ENCODE assay signal across 9 cellular contexts in the genomic region with DNA sequence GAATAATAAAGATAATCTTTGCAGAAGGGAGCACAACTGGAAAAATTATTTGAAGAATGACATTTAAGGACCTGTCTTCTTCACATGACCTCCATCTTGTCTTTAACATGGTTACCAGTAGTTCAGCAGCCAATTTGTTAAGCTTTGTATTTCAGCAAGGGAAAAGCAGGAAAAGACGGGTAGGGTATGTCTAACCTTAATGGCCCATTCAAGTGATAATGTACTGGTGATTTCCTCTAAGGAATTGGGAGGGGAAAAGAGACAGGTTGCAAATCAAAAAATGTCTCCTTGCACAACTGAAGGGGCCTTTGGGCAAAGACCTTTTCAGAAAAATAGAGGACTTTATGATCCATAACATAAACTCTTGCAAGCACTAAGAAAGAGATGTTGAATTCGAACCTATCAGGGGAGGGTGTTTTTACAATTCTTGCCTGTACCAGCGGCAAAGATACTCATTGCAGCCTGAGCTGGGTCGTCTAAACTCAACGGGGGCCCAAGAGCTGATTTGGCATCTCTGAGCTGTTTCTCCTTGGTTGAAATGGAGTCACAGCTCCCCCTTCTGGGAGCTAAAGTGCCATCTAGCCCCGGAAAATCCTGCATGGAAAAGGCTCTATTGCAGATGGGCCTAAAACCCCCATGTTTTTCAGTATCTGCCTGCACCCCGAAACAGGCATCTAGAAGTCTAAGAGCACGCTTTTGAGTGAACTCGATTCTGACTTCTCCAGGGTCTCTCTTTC. TPM values are rescaled to one million over a fixed set of nuclear protein-coding genes. Genes with fewer than 3 reads are reported as not detected.
DNase-seq lines count a peak whose midpoint lies in the region; ATAC-seq and TF ChIP-seq lines count a peak whose summit lies in the region.
"Had no signal": no experiment of that assay in that cellular context is flagged by ENCODE, and none has a peak within 500 bp of the region (broad histone marks: within the 10 kb centered on the region; RNA-seq: fewer than 3 reads in every experiment).

No MANE protein-coding gene starts in this region.

- intact Hi-C loops in aorta (cut with DNase I): no loop called here

- peaks cover 9% of the 10 kb centered on the region for H3K9me3 Mint-ChIP-seq in activated T-helper 17 cell treated with anti-CD3 and anti-CD28 coated beads, Interleukin-2, amount 50 U/mL, for 72 hours

- H3K4me1 Mint-ChIP-seq in activated T-helper 17 cell treated with anti-CD3 and anti-CD28 coated beads, Interleukin-2, amount 50 U/mL, for 72 hours: no peaks in the 10 kb centered on the region

- no peak overlapping the region for H3K4me3 Mint-ChIP-seq in activated T-helper 17 cell treated with anti-CD3 and anti-CD28 coated beads, Interleukin-2, amount 50 U/mL, for 72 hours

- peaks cover 19% of the 10 kb centered on the region for H3K27me3 Mint-ChIP-seq in activated T-helper 17 cell treated with anti-CD3 and anti-CD28 coated beads, Interleukin-2, amount 50 U/mL, for 72 hours

- H3K9ac ChIP-seq in liver (ENCODE audit: low read depth in 1 of 2, low read length in 2 of 2): no peak overlapping the region

- TF ChIP-seq CTCF in liver (IDR thresholded peaks at IDR 0.05; ENCODE audit: low read depth, low read length, missing input control): peak; percentile 42

- no peak for ATAC-seq in activated T-helper 17 cell treated with anti-CD3 and anti-CD28 coated beads, Interleukin-2, amount 50 U/mL, for 72 hours (replicated peaks)
- ATAC-seq in aorta (ENCODE audit: low FRiP score): no peak

- WGBS in liver: 11% methylated on average over 9 of the region's 9 CpGs
- 16% methylated on average over 9 of the region's 9 CpGs for WGBS in aorta, 2 donors

- DNase-seq in SHP77 (lab: John Stamatoyannopoulos, UW) (peak; percentile 13 to 45), SHP77 treated with DMSO at 0.1 percent for 48 hours (lab: John Stamatoyannopoulos, UW) (no peak), NCI-H1092 treated with DMSO at 0.1 percent for 48 hours (lab: John Stamatoyannopoulos, UW) (peak; percentile 48), astrocyte of the hippocampus (ENCODE audit: low read depth, low spot score) (peak; percentile 76), aorta (no peak)
- DNase-seq in activated CD4-positive, alpha-beta T cell treated with anti-CD3 and anti-CD28 coated beads, Interleukin-2, amount 50 U/mL, for 4 hours: no peak

- no peak overlapping the region for H3K27ac Mint-ChIP-seq in activated T-helper 17 cell treated with anti-CD3 and anti-CD28 coated beads, Interleukin-2, amount 50 U/mL, for 72 hours

- no peaks in the 10 kb centered on the region for H3K9me3 ChIP-seq in liver (ENCODE audit: control insufficient read depth in 4 of 4, low read length in 3 of 4)
- no peaks in the 10 kb centered on the region for H3K9me3 ChIP-seq in aorta (ENCODE audit: control insufficient read depth, low read length)

- no peak overlapping the region for H3K4me3 ChIP-seq in liver (ENCODE audit: low read depth in 1 of 3, low read length in 3 of 3)
- no peak overlapping the region for H3K4me3 ChIP-seq in aorta (ENCODE audit: low read length in 2 of 2)

- peaks cover 0 to 11% (median 3%) of the 10 kb centered on the region in 4 donors for H3K27me3 ChIP-seq in liver (ENCODE audit: control insufficient read depth in 4 of 4, insufficient read depth in 4 of 4, low read length in 3 of 4)
- H3K27me3 ChIP-seq in aorta (ENCODE audit: control insufficient read depth in 1 of 2, insufficient read depth in 2 of 2, low read length in 1 of 2): no peaks in the 10 kb centered on the region

- H3K27ac ChIP-seq in liver (ENCODE audit: low read depth in 1 of 2, low read length in 2 of 2) (no peak overlapping the region), aorta (ENCODE audit: low read depth in 1 of 2, low read length in 2 of 2) (no peak overlapping the region)

- H3K4me1 ChIP-seq in liver (ENCODE audit: control insufficient read depth in 4 of 4, insufficient read depth in 4 of 4, low read length in 3 of 4) (peaks cover 0 to 5% (median 4%) of the 10 kb centered on the region in 4 donors), aorta (ENCODE audit: control insufficient read depth in 1 of 2, insufficient read depth in 2 of 2, low read length in 2 of 2) (no peaks in the 10 kb centered on the region)

- TF ChIP-seq RAD21 in liver (IDR thresholded peaks at IDR 0.05): peak; percentile 70 to 76

- H3K36me3 ChIP-seq in liver (ENCODE audit: control insufficient read depth in 4 of 4, insufficient read depth in 3 of 4, low read depth in 1 of 4, low read length in 3 of 4) (no peaks in the 10 kb centered on the region), aorta (ENCODE audit: control insufficient read depth in 1 of 2, insufficient read depth in 2 of 2, low read length in 1 of 2) (no peaks in the 10 kb centered on the region)

- H3K36me3 Mint-ChIP-seq in activated T-helper 17 cell treated with anti-CD3 and anti-CD28 coated beads, Interleukin-2, amount 50 U/mL, for 72 hours (ENCODE audit: low read depth): no peaks in the 10 kb centered on the region

TF ChIP-seq in liver, 16 proteins besides CTCF, POLR2A, EP300 and RAD21:
- TF ChIP-seq HNF4G (IDR thresholded peaks at IDR 0.05) (no peak), TAF1 (conservative IDR thresholded peaks at IDR 0.05) (no peak), EGR1 (IDR thresholded peaks at IDR 0.05; ENCODE audit: low read depth in 2 of 2) (no peak), SP1 (IDR thresholded peaks at IDR 0.05) (no peak), NR2F2 (IDR thresholded peaks at IDR 0.05) (no peak), YY1 (IDR thresholded peaks at IDR 0.05) (no peak), FOXA1 (IDR thresholded peaks at IDR 0.05) (no peak), GABPA (IDR thresholded peaks at IDR 0.05 in 1 of 2, conservative IDR thresholded peaks at IDR 0.05 in 1 of 2) (no peak), RXRA (IDR thresholded peaks at IDR 0.05) (no peak), JUND (IDR thresholded peaks at IDR 0.05) (no peak), HNF4A (conservative IDR thresholded peaks at IDR 0.05) (no peak)
- TF ChIP-seq, protein P1, sequence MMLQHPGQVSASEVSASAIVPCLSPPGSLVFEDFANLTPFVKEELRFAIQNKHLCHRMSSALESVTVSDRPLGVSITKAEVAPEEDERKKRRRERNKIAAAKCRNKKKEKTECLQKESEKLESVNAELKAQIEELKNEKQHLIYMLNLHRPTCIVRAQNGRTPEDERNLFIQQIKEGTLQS (IDR thresholded peaks at IDR 0.05): no peak
- TF ChIP-seq, protein P2, sequence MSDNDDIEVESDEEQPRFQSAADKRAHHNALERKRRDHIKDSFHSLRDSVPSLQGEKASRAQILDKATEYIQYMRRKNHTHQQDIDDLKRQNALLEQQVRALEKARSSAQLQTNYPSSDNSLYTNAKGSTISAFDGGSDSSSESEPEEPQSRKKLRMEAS (IDR thresholded peaks at IDR 0.05): no peak
- TF ChIP-seq, protein P3, sequence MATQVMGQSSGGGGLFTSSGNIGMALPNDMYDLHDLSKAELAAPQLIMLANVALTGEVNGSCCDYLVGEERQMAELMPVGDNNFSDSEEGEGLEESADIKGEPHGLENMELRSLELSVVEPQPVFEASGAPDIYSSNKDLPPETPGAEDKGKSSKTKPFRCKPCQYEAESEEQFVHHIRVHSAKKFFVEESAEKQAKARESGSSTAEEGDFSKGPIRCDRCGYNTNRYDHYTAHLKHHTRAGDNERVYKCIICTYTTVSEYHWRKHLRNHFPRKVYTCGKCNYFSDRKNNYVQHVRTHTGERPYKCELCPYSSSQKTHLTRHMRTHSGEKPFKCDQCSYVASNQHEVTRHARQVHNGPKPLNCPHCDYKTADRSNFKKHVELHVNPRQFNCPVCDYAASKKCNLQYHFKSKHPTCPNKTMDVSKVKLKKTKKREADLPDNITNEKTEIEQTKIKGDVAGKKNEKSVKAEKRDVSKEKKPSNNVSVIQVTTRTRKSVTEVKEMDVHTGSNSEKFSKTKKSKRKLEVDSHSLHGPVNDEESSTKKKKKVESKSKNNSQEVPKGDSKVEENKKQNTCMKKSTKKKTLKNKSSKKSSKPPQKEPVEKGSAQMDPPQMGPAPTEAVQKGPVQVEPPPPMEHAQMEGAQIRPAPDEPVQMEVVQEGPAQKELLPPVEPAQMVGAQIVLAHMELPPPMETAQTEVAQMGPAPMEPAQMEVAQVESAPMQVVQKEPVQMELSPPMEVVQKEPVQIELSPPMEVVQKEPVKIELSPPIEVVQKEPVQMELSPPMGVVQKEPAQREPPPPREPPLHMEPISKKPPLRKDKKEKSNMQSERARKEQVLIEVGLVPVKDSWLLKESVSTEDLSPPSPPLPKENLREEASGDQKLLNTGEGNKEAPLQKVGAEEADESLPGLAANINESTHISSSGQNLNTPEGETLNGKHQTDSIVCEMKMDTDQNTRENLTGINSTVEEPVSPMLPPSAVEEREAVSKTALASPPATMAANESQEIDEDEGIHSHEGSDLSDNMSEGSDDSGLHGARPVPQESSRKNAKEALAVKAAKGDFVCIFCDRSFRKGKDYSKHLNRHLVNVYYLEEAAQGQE (IDR thresholded peaks at IDR 0.05): no peak
- TF ChIP-seq, protein P4, sequence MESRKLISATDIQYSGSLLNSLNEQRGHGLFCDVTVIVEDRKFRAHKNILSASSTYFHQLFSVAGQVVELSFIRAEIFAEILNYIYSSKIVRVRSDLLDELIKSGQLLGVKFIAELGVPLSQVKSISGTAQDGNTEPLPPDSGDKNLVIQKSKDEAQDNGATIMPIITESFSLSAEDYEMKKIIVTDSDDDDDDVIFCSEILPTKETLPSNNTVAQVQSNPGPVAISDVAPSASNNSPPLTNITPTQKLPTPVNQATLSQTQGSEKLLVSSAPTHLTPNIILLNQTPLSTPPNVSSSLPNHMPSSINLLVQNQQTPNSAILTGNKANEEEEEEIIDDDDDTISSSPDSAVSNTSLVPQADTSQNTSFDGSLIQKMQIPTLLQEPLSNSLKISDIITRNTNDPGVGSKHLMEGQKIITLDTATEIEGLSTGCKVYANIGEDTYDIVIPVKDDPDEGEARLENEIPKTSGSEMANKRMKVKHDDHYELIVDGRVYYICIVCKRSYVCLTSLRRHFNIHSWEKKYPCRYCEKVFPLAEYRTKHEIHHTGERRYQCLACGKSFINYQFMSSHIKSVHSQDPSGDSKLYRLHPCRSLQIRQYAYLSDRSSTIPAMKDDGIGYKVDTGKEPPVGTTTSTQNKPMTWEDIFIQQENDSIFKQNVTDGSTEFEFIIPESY (IDR thresholded peaks at IDR 0.05): no peak

RNA-seq across cellular contexts. Expression of a gene that starts 3.8 kb away (rescaled TPM):
- total RNA-seq in liver (under 1 TPM; under 0.01 to 0.33 TPM), aorta (under 1 TPM; 0.23 to 0.48 TPM)
- polyA plus RNA-seq in liver (under 1 TPM; 0.04 to 0.43 TPM), aorta (1 to 10 TPM in 1 of 2 donors, under 1 TPM in 1; 0.63 to 5.0 TPM)
- total RNA-seq in activated T-helper 17 cell treated with anti-CD3 and anti-CD28 coated beads, Interleukin-2, amount 50 U/mL, for 72 hours: not detected
- total RNA-seq: Daoy had no signal

Comparison
In these comparisons a context has a peak if more than half of its experiments do, and no peak if none do; other contexts are left out.
1. DNase-seq: peak in SHP77 (2 of 2), NCI-H1092 treated with DMSO at 0.1 percent for 48 hours (single experiment) and astrocyte of the hippocampus (single experiment); none in SHP77 treated with DMSO at 0.1 percent for 48 hours (single experiment), aorta (0 of 2) and activated CD4-positive, alpha-beta T cell treated with anti-CD3 and anti-CD28 coated beads, Interleukin-2, amount 50 U/mL, for 4 hours (0 of 2).